In genomic region chr14:101812071-101812470, GRCh38 we compare ENCODE assay signal across 11 cellular contexts. TPM values are rescaled to one million over a fixed set of nuclear protein-coding genes. Genes with fewer than 3 reads are reported as not detected.
DNase-seq lines count a peak whose midpoint lies in the region; ATAC-seq and TF ChIP-seq lines count a peak whose summit lies in the region.
"Had no signal": no experiment of that assay in that cellular context is flagged by ENCODE, and none has a peak within 500 bp of the region (broad histone marks: within the 10 kb centered on the region; RNA-seq: fewer than 3 reads in every experiment).

No MANE protein-coding gene starts in this region.

- TF ChIP-seq EP300 in SK-N-SH (IDR thresholded peaks at IDR 0.05; ENCODE audit: borderline replicate concordance in 1 of 2, low read depth in 1 of 2, low read length in 1 of 2), result no peak

- H3K27me3 ChIP-seq in SK-N-SH (ENCODE audit: insufficient read depth) (no peaks in the 10 kb centered on the region), spleen (replicated peaks in 1 of 7) (no peaks in the 10 kb centered on the region)
- H3K27me3 ChIP-seq: foreskin keratinocyte had no signal

- H3K79me2 ChIP-seq in SK-N-SH (ENCODE audit: insufficient read depth), result peaks cover 74% of the 10 kb centered on the region

- intact Hi-C loops in left ventricle myocardium superior (cut with micrococcal nuclease) (no loop called here), spleen (cut with DNase I; ENCODE audit: low total_unique reads) (no loop called here)

- no peak overlapping the region for H2AFZ ChIP-seq in SK-N-SH (ENCODE audit: low read depth)

- peak overlapping the region; percentile 79 to 86; a peak in 3 of 4 replicates for H3K4me3 ChIP-seq in SK-N-SH (ENCODE audit: low read depth in 2 of 2, low read length in 1 of 2)
- peak overlapping the region in 3 of 8 donors; percentile 3 to 80 (median 57) for H3K4me3 ChIP-seq in spleen

- ATAC-seq in SK-N-SH treated with all-trans-retinoic acid at 6 μM for 48 hours (no peak), left ventricle myocardium superior (peak; percentile 9)
- ATAC-seq: foreskin keratinocyte, HCT116 had no signal

- CTCF ChIA-PET in SK-N-SH (lab: Yijun Ruan, JAX), result interaction anchor here (1.2 kb wide), 1 partner anchor 24 kb away, joined by 3 read pairs; no protein-coding TSS in a partner anchor

- 77% methylated on average over 8 of the region's 11 CpGs for WGBS in SK-N-SH (ENCODE audit: low lambda C conversion rate)
- 74 to 83% (median 81%) methylated on average over 11 of the region's 11 CpGs for WGBS in spleen, 5 donors

- POLR2A ChIA-PET in SK-N-SH (lab: Yijun Ruan, JAX), result interaction anchor here (0.6 kb wide), 1 partner anchor 38 kb away, joined by 3 read pairs; no protein-coding TSS in a partner anchor

- DNase-seq in SK-N-SH (no peak), T-helper 9 cell (peak; percentile 28), left ventricle myocardium superior (peak; percentile 57), spleen (no peak), GM13977 (ENCODE audit: low spot score) (no peak), NCI-H2029 treated with DMSO at 0.1 percent for 48 hours (lab: John Stamatoyannopoulos, UW) (no peak), AG08395 (ENCODE audit: low spot score) (no peak)
- DNase-seq: foreskin keratinocyte had no signal

- H3K9ac ChIP-seq in SK-N-SH, result peak overlapping the region; percentile 98

- peak overlapping the region; percentile 85 for H3K4me2 ChIP-seq in SK-N-SH

- H3K9me3 ChIP-seq in SK-N-SH (0 out of 2 replicates have a peak, but pooled peaks cover 3% of the 10 kb centered on the region), spleen (no peaks in the 10 kb centered on the region)

- H3K36me3 ChIP-seq in SK-N-SH (replicated peaks in 1 of 2; ENCODE audit: control insufficient read depth in 1 of 2, insufficient read depth in 2 of 2, low read length in 1 of 2) (peaks cover 6 to 28% of the 10 kb centered on the region in 2 experiments), spleen (peaks cover 0 to 42% (median 5%) of the 10 kb centered on the region in 6 donors)

- no peak for TF ChIP-seq POLR2A in spleen (IDR thresholded peaks at IDR 0.05)

- no peak overlapping the region; a peak in 1 of 4 replicates for H3K27ac ChIP-seq in SK-N-SH (ENCODE audit: low read depth in 2 of 2, low read length in 1 of 2)
- peak overlapping the region; percentile 93 to 100 (median 99) for H3K27ac ChIP-seq in spleen
- H3K27ac ChIP-seq: 22Rv1 had no signal

- peaks cover 14 to 44% of the 10 kb centered on the region in 2 experiments; a peak in 3 of 4 replicates for H3K4me1 ChIP-seq in SK-N-SH (ENCODE audit: control insufficient read depth in 1 of 2, insufficient read depth in 2 of 2, low read depth in 1 of 2, low read length in 1 of 2)
- H3K4me1 ChIP-seq in spleen, result peaks cover 44 to 86% (median 71%) of the 10 kb centered on the region in 6 donors

- no peaks in the 10 kb centered on the region for H3K9me2 ChIP-seq in SK-N-SH

- TF ChIP-seq CTCF in SK-N-SH (IDR thresholded peaks at IDR 0.05) (no peak), spleen (IDR thresholded peaks at IDR 0.05 in 8 of 11, conservative IDR thresholded peaks at IDR 0.05 in 3 of 11) (no peak), GM13977 (IDR thresholded peaks at IDR 0.05; ENCODE audit: extremely low read depth, insufficient read depth, missing control alignments) (no peak)

- no peak for TF ChIP-seq RAD21 in SK-N-SH (IDR thresholded peaks at IDR 0.05; ENCODE audit: low read length)

- in situ Hi-C loops in GM13977 (cut with MboI; ENCODE audit: low pct_unique_long_range_greater_than_20kb, low sequenced_read_pairs, unreplicated experiment), result no loop called here

- H3F3A ChIP-seq in SK-N-SH (replicated peaks; ENCODE audit: insufficient read depth), result peaks cover 26% of the 10 kb centered on the region

- peaks cover 39% of the 10 kb centered on the region for H4K20me1 ChIP-seq in SK-N-SH (ENCODE audit: insufficient read depth)

TF ChIP-seq in SK-N-SH, 30 proteins besides CTCF, POLR2A, EP300 and RAD21 (continues in another document):
- TF ChIP-seq, protein P1, sequence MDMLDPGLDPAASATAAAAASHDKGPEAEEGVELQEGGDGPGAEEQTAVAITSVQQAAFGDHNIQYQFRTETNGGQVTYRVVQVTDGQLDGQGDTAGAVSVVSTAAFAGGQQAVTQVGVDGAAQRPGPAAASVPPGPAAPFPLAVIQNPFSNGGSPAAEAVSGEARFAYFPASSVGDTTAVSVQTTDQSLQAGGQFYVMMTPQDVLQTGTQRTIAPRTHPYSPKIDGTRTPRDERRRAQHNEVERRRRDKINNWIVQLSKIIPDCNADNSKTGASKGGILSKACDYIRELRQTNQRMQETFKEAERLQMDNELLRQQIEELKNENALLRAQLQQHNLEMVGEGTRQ (IDR thresholded peaks at IDR 0.05; ENCODE audit: borderline replicate concordance, low read depth, low read length), result no peak
- no peak for TF ChIP-seq MXI1 (IDR thresholded peaks at IDR 0.05; ENCODE audit: low read depth, low read length)
- no peak for TF ChIP-seq GATA2 (CRISPR knock-in tag; IDR thresholded peaks at IDR 0.05)
- no peak for TF ChIP-seq GABPA (IDR thresholded peaks at IDR 0.05; ENCODE audit: low read depth)
- no peak for TF ChIP-seq FOSL2 (IDR thresholded peaks at IDR 0.05; ENCODE audit: borderline replicate concordance, low read depth)
- no peak for TF ChIP-seq MEF2A (IDR thresholded peaks at IDR 0.05; ENCODE audit: borderline replicate concordance, low read depth)
- TF ChIP-seq SMC3 (IDR thresholded peaks at IDR 0.05; ENCODE audit: low read depth, low read length), result no peak
- TF ChIP-seq ELF1 (IDR thresholded peaks at IDR 0.05), result no peak
- TF ChIP-seq NRF1 (IDR thresholded peaks at IDR 0.05; ENCODE audit: low read depth, low read length), result no peak

TF ChIP-seq in SK-N-SH treated with all-trans-retinoic acid at 6 μM for 48 hours, 23 proteins besides CTCF, POLR2A, EP300 and RAD21:
- TF ChIP-seq ARNTL (CRISPR knock-in tag; IDR thresholded peaks at IDR 0.05; ENCODE audit: borderline replicate concordance, low read depth) (no peak), CREB5 (CRISPR knock-in tag; IDR thresholded peaks at IDR 0.05; ENCODE audit: low read depth) (no peak), TOX (CRISPR knock-in tag; IDR thresholded peaks at IDR 0.05; ENCODE audit: borderline replicate concordance) (no peak), RARB (CRISPR knock-in tag; IDR thresholded peaks at IDR 0.05) (no peak), OSR1 (CRISPR knock-in tag; IDR thresholded peaks at IDR 0.05) (no peak), ZC3H10 (CRISPR knock-in tag; IDR thresholded peaks at IDR 0.05) (no peak), BACH2 (CRISPR knock-in tag; IDR thresholded peaks at IDR 0.05; ENCODE audit: borderline replicate concordance) (no peak), GLIS3 (CRISPR knock-in tag; IDR thresholded peaks at IDR 0.05) (no peak), SNAI2 (CRISPR knock-in tag; IDR thresholded peaks at IDR 0.05) (no peak)
- TF ChIP-seq, protein P2, sequence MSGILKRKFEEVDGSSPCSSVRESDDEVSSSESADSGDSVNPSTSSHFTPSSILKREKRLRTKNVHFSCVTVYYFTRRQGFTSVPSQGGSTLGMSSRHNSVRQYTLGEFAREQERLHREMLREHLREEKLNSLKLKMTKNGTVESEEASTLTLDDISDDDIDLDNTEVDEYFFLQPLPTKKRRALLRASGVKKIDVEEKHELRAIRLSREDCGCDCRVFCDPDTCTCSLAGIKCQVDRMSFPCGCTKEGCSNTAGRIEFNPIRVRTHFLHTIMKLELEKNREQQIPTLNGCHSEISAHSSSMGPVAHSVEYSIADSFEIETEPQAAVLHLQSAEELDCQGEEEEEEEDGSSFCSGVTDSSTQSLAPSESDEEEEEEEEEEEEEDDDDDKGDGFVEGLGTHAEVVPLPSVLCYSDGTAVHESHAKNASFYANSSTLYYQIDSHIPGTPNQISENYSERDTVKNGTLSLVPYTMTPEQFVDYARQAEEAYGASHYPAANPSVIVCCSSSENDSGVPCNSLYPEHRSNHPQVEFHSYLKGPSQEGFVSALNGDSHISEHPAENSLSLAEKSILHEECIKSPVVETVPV (CRISPR knock-in tag; IDR thresholded peaks at IDR 0.05), result no peak
TF ChIP-seq in SK-N-SH treated with all-trans-retinoic acid at 6 μM for 48 hours: peak in this region for 0.

RNA-seq across cellular contexts. Expression of gene PPP2R5C, which starts 50.6 kb away (rescaled TPM):
- polyA plus RNA-seq in SK-N-SH (2012; rRNA removed) (43.7 and 61.0 TPM in 2 replicates), spleen (10 to 100 TPM; 80.8 to 95.3 (median 84.4) TPM)
- 61.5 and 75.2 TPM in 2 replicates for polyA plus RNA-seq in SK-N-SH (2012; cell fraction: cytosol; rRNA removed)
- 40.4 and 72.7 TPM in 2 replicates for polyA plus RNA-seq in SK-N-SH (2012; cell fraction: nucleus; rRNA removed)
- total RNA-seq in left ventricle myocardium superior (211 TPM), spleen (100 to 1,000 TPM; 193 to 322 (median 219) TPM)

Comparison
In these comparisons a context has a peak if more than half of its experiments do, and no peak if none do; other contexts are left out.
1. DNase-seq: peak in T-helper 9 cell (single experiment) and left ventricle myocardium superior (single experiment); none in SK-N-SH (single experiment), spleen (single experiment), GM13977 (single experiment), NCI-H2029 treated with DMSO at 0.1 percent for 48 hours (single experiment) and AG08395 (single experiment).
2. H3K27ac ChIP-seq: peak in spleen (8 of 8); none in SK-N-SH (0 of 2).